Comparison of ENCODE assay signal across 1 cellular context in the genomic region with DNA sequence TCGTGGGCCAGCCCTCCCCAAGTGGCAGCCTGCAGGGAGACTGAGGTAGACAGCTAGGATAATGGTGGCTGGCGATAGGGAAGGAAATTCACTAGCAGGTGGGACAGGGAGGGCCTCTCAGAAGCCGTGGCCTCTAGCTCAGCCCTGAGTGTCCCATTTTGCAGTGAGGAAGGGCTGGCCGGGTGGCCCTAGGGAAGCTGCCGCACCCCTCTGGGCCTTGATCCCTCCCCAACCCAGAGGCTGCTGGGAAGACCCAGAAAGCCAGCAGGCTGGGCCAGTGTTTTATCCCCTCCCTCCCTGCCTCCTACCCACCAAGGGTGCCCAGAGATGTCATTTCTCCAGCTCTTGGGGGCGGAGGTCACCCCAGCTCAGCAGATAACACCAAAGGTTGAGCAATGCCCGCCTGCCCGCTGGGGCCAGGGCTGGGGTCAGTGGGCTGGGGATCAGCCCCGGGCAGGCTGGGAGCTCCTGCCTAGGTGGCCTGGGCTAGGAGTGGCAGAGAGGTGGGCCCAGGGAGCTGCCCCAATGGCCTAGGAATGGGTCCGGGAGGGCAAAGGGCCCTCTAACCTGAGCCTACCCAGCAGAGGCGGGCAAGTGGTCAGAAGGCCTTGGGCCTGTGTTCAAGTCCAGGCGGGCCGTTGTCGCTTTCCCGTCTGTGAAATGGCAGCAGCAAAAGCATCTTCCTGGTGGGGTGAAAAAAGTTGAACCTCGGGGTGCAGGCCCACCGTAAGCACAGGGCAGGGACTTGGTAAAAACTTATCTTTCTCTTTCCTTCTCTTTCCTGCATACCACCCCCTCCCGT.
A peak's percentile ranks its signal among the peaks of the same experiment; 100 is the strongest.
TF ChIP-seq lines count a peak whose summit lies in the region.

No MANE protein-coding gene starts in this region.

TF ChIP-seq in HepG2, 621 proteins besides CTCF, POLR2A, EP300 and RAD21 (continued from another document and continues in another):
- TF ChIP-seq, protein P1, sequence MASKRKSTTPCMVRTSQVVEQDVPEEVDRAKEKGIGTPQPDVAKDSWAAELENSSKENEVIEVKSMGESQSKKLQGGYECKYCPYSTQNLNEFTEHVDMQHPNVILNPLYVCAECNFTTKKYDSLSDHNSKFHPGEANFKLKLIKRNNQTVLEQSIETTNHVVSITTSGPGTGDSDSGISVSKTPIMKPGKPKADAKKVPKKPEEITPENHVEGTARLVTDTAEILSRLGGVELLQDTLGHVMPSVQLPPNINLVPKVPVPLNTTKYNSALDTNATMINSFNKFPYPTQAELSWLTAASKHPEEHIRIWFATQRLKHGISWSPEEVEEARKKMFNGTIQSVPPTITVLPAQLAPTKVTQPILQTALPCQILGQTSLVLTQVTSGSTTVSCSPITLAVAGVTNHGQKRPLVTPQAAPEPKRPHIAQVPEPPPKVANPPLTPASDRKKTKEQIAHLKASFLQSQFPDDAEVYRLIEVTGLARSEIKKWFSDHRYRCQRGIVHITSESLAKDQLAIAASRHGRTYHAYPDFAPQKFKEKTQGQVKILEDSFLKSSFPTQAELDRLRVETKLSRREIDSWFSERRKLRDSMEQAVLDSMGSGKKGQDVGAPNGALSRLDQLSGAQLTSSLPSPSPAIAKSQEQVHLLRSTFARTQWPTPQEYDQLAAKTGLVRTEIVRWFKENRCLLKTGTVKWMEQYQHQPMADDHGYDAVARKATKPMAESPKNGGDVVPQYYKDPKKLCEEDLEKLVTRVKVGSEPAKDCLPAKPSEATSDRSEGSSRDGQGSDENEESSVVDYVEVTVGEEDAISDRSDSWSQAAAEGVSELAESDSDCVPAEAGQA (IDR thresholded peaks at IDR 0.05; ENCODE audit: low read depth): 0 out of 2 replicates have a peak, but pooled peaks have one; percentile 70
- TF ChIP-seq, protein P1 (CRISPR knock-in tag; IDR thresholded peaks at IDR 0.05; ENCODE audit: borderline replicate concordance): no peak
- 0 out of 2 replicates have a peak, but pooled peaks have one; percentile 46 for TF ChIP-seq NFE2 (CRISPR knock-in tag; IDR thresholded peaks at IDR 0.05)
- TF ChIP-seq, protein P2, sequence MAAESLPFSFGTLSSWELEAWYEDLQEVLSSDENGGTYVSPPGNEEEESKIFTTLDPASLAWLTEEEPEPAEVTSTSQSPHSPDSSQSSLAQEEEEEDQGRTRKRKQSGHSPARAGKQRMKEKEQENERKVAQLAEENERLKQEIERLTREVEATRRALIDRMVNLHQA (CRISPR knock-in tag; IDR thresholded peaks at IDR 0.05): no peak
- no peak for TF ChIP-seq ZNF780A (CRISPR knock-in tag; IDR thresholded peaks at IDR 0.05)
- TF ChIP-seq, protein P3, sequence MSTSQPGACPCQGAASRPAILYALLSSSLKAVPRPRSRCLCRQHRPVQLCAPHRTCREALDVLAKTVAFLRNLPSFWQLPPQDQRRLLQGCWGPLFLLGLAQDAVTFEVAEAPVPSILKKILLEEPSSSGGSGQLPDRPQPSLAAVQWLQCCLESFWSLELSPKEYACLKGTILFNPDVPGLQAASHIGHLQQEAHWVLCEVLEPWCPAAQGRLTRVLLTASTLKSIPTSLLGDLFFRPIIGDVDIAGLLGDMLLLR (CRISPR knock-in tag; IDR thresholded peaks at IDR 0.05): no peak; the same call in 1 of the 2 replicates
- 0 out of 2 replicates have a peak, but pooled peaks have one; percentile 55 for TF ChIP-seq U2AF2 (IDR thresholded peaks at IDR 0.05; ENCODE audit: low read depth, low read length)
- TF ChIP-seq GTF3A (CRISPR knock-in tag; conservative IDR thresholded peaks at IDR 0.05): peak; percentile 67; the same call in 1 of the 2 replicates
- TF ChIP-seq, protein P4, sequence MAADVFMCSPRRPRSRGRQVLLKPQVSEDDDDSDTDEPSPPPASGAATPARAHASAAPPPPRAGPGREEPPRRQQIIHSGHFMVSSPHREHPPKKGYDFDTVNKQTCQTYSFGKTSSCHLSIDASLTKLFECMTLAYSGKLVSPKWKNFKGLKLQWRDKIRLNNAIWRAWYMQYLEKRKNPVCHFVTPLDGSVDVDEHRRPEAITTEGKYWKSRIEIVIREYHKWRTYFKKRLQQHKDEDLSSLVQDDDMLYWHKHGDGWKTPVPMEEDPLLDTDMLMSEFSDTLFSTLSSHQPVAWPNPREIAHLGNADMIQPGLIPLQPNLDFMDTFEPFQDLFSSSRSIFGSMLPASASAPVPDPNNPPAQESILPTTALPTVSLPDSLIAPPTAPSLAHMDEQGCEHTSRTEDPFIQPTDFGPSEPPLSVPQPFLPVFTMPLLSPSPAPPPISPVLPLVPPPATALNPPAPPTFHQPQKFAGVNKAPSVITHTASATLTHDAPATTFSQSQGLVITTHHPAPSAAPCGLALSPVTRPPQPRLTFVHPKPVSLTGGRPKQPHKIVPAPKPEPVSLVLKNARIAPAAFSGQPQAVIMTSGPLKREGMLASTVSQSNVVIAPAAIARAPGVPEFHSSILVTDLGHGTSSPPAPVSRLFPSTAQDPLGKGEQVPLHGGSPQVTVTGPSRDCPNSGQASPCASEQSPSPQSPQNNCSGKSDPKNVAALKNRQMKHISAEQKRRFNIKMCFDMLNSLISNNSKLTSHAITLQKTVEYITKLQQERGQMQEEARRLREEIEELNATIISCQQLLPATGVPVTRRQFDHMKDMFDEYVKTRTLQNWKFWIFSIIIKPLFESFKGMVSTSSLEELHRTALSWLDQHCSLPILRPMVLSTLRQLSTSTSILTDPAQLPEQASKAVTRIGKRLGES (CRISPR knock-in tag; IDR thresholded peaks at IDR 0.05; ENCODE audit: borderline replicate concordance): no peak
- no peak; the same call in 1 of the 2 replicates for TF ChIP-seq ZMYM2 (CRISPR knock-in tag; IDR thresholded peaks at IDR 0.05)
- peak; percentile 99 for TF ChIP-seq ZMYM3 (CRISPR knock-in tag; IDR thresholded peaks at IDR 0.05)
- peak; percentile 90 for TF ChIP-seq ZNF629 (CRISPR knock-in tag; conservative IDR thresholded peaks at IDR 0.05)
- no peak for TF ChIP-seq RFX1 (IDR thresholded peaks at IDR 0.05)
- TF ChIP-seq ZNF225 (CRISPR knock-in tag; IDR thresholded peaks at IDR 0.05): peak; percentile 70; the same call in 1 of the 2 replicates
- peak; percentile 97 for TF ChIP-seq FIP1L1 (IDR thresholded peaks at IDR 0.05; ENCODE audit: borderline replicate concordance, insufficient read depth, low read depth, low read length)
- TF ChIP-seq ZFYVE20 (CRISPR knock-in tag; IDR thresholded peaks at IDR 0.05; ENCODE audit: borderline replicate concordance, low read depth): no peak
- TF ChIP-seq ZNF558 (CRISPR knock-in tag; IDR thresholded peaks at IDR 0.05; ENCODE audit: borderline replicate concordance): peak; percentile 34; the same call in 1 of the 2 replicates
- no peak for TF ChIP-seq ZNF17 (CRISPR knock-in tag; IDR thresholded peaks at IDR 0.05)
- no peak for TF ChIP-seq CHD4 (IDR thresholded peaks at IDR 0.05; ENCODE audit: borderline replicate concordance, low read length)
- peak; percentile 81; the same call in 1 of the 2 replicates for TF ChIP-seq SNAPC2 (CRISPR knock-in tag; IDR thresholded peaks at IDR 0.05)
- peak; percentile 68; the same call in 1 of the 2 replicates for TF ChIP-seq ZNF761 (CRISPR knock-in tag; conservative IDR thresholded peaks at IDR 0.05)
- TF ChIP-seq MED1 (CRISPR knock-in tag; IDR thresholded peaks at IDR 0.05): peak; percentile 97
- TF ChIP-seq TBP (CRISPR knock-in tag; IDR thresholded peaks at IDR 0.05): 0 out of 2 replicates have a peak, but pooled peaks have one; percentile 75
- no peak for TF ChIP-seq RBM22 (optimal IDR thresholded peaks at IDR 0.05; ENCODE audit: low read length)
- TF ChIP-seq GATAD2A (CRISPR knock-in tag; IDR thresholded peaks at IDR 0.05): peak; percentile 100
- TF ChIP-seq, protein P5, sequence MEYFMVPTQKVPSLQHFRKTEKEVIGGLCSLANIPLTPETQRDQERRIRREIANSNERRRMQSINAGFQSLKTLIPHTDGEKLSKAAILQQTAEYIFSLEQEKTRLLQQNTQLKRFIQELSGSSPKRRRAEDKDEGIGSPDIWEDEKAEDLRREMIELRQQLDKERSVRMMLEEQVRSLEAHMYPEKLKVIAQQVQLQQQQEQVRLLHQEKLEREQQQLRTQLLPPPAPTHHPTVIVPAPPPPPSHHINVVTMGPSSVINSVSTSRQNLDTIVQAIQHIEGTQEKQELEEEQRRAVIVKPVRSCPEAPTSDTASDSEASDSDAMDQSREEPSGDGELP (IDR thresholded peaks at IDR 0.05; ENCODE audit: borderline replicate concordance, low read depth): peak; percentile 88; the same call in 1 of the 2 replicates
- TF ChIP-seq, protein P6, sequence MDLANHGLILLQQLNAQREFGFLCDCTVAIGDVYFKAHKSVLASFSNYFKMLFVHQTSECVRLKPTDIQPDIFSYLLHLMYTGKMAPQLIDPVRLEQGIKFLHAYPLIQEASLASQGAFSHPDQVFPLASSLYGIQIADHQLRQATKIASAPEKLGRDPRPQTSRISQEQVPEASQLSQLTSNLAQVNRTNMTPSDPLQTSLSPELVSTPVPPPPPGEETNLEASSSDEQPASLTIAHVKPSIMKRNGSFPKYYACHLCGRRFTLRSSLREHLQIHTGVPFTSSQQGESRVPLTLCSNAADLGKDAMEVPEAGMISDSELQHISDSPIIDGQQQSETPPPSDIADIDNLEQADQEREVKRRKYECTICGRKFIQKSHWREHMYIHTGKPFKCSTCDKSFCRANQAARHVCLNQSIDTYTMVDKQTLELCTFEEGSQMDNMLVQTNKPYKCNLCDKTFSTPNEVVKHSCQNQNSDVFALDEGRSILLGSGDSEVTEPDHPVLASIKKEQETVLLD (CRISPR knock-in tag; IDR thresholded peaks at IDR 0.05; ENCODE audit: low read depth): 0 out of 2 replicates have a peak, but pooled peaks have one; percentile 70
- no peak for TF ChIP-seq GABPA (IDR thresholded peaks at IDR 0.05; ENCODE audit: low read depth, low read length)
- peak; percentile 31; the same call in 1 of the 2 replicates for TF ChIP-seq GABPA (CRISPR knock-in tag; IDR thresholded peaks at IDR 0.05; ENCODE audit: low read depth)
- peak; percentile 10 for TF ChIP-seq ADNP (CRISPR knock-in tag; IDR thresholded peaks at IDR 0.05)
- TF ChIP-seq SAFB2 (CRISPR knock-in tag; IDR thresholded peaks at IDR 0.05; ENCODE audit: borderline replicate concordance, low read depth): no peak
- no peak for TF ChIP-seq HNRNPH1 (optimal IDR thresholded peaks at IDR 0.05; ENCODE audit: low read depth, low read length)
- TF ChIP-seq ZNF253 (CRISPR knock-in tag; IDR thresholded peaks at IDR 0.05; ENCODE audit: borderline replicate concordance): 0 out of 2 replicates have a peak, but pooled peaks have one; percentile 0
- TF ChIP-seq ONECUT2 (CRISPR knock-in tag; IDR thresholded peaks at IDR 0.05): no peak
- TF ChIP-seq, protein P7, sequence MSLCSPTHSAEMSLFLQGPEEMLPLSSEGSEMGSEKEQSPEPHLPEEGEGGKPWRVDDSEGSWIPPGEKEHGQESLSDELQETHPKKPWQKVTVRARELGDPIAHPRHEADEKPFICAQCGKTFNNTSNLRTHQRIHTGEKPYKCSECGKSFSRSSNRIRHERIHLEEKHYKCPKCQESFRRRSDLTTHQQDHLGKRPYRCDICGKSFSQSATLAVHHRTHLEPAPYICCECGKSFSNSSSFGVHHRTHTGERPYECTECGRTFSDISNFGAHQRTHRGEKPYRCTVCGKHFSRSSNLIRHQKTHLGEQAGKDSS (CRISPR knock-in tag; IDR thresholded peaks at IDR 0.05; ENCODE audit: borderline replicate concordance, low read depth): 0 out of 2 replicates have a peak, but pooled peaks have one; percentile 12
- TF ChIP-seq RCOR2 (CRISPR knock-in tag; IDR thresholded peaks at IDR 0.05): peak; percentile 98
- TF ChIP-seq, protein P8, sequence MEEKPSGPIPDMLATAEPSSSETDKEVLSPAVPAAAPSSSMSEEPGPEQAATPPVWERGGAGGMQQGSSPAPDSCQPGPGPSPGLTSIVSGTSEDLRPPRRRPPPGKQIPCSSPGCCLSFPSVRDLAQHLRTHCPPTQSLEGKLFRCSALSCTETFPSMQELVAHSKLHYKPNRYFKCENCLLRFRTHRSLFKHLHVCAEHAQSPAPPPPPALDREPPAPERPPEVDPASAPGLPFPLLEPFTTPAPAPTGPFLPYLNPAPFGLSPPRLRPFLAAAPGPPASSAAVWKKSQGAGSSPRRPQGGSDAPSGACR (CRISPR knock-in tag; IDR thresholded peaks at IDR 0.05): no peak; the same call in none of the 2 replicates
- peak; percentile 67; the same call in 1 of the 2 replicates for TF ChIP-seq SIX1 (CRISPR knock-in tag; IDR thresholded peaks at IDR 0.05; ENCODE audit: borderline replicate concordance)
- peak; percentile 77; the same call in 1 of the 2 replicates for TF ChIP-seq ZNF101 (CRISPR knock-in tag; IDR thresholded peaks at IDR 0.05; ENCODE audit: borderline replicate concordance, low read depth)
- peak; percentile 100 for TF ChIP-seq HNRNPL (IDR thresholded peaks at IDR 0.05; ENCODE audit: low read depth, low read length)
- TF ChIP-seq ZNF839 (CRISPR knock-in tag; IDR thresholded peaks at IDR 0.05; ENCODE audit: borderline replicate concordance): no peak
- TF ChIP-seq, protein P9, sequence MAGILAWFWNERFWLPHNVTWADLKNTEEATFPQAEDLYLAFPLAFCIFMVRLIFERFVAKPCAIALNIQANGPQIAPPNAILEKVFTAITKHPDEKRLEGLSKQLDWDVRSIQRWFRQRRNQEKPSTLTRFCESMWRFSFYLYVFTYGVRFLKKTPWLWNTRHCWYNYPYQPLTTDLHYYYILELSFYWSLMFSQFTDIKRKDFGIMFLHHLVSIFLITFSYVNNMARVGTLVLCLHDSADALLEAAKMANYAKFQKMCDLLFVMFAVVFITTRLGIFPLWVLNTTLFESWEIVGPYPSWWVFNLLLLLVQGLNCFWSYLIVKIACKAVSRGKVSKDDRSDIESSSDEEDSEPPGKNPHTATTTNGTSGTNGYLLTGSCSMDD (CRISPR knock-in tag; IDR thresholded peaks at IDR 0.05): no peak
- TF ChIP-seq YEATS2 (CRISPR knock-in tag; IDR thresholded peaks at IDR 0.05; ENCODE audit: borderline replicate concordance): peak; percentile 80
